In the genomic region with DNA sequence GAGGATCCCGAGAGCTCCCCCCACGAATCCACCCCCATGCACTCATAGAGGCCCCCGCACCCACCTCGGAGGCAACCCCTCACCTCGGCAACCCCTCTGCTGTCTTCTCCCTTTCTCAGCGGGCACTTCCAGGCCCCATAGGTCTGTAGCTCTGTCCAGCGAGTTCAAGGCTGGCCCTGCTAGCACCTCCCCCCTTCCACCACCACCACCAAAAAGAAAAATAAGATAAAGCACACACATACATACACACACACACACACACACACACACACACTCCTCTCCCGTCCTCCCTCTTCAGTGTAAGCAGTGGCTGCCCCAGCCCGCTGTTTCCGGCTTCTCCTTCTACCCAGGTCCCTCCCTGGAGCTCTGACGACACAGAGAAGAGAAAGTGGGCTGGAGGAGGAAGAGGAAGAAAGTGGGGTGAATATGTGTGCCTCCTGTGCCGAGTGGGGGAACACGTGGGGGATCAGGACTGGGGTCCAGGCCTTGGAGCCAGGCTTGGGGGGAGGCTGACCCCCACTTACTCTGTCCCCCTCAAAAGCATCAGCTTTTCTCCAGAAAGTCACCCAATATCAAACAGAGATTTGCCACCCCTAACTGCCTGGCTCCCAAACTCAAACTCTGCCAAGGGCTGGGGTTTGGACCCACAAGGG, we compare ENCODE assay signal across 1 cellular context.
TF ChIP-seq lines count a peak whose summit lies in the region.

A gene with protein sequence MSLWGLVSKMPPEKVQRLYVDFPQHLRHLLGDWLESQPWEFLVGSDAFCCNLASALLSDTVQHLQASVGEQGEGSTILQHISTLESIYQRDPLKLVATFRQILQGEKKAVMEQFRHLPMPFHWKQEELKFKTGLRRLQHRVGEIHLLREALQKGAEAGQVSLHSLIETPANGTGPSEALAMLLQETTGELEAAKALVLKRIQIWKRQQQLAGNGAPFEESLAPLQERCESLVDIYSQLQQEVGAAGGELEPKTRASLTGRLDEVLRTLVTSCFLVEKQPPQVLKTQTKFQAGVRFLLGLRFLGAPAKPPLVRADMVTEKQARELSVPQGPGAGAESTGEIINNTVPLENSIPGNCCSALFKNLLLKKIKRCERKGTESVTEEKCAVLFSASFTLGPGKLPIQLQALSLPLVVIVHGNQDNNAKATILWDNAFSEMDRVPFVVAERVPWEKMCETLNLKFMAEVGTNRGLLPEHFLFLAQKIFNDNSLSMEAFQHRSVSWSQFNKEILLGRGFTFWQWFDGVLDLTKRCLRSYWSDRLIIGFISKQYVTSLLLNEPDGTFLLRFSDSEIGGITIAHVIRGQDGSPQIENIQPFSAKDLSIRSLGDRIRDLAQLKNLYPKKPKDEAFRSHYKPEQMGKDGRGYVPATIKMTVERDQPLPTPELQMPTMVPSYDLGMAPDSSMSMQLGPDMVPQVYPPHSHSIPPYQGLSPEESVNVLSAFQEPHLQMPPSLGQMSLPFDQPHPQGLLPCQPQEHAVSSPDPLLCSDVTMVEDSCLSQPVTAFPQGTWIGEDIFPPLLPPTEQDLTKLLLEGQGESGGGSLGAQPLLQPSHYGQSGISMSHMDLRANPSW (minus strand): TSS at position 317 of the 653 bp plus-strand sequence. CDS start 3,084 bp downstream, outside the sequence.

TF ChIP-seq in HepG2, 621 proteins besides CTCF, POLR2A, EP300 and RAD21 (continued from another document):
- TF ChIP-seq ARID4A (CRISPR knock-in tag; IDR thresholded peaks at IDR 0.05; ENCODE audit: borderline replicate concordance), result peak; percentile 1; the same call in 1 of the 2 replicates
- TF ChIP-seq, protein P1, sequence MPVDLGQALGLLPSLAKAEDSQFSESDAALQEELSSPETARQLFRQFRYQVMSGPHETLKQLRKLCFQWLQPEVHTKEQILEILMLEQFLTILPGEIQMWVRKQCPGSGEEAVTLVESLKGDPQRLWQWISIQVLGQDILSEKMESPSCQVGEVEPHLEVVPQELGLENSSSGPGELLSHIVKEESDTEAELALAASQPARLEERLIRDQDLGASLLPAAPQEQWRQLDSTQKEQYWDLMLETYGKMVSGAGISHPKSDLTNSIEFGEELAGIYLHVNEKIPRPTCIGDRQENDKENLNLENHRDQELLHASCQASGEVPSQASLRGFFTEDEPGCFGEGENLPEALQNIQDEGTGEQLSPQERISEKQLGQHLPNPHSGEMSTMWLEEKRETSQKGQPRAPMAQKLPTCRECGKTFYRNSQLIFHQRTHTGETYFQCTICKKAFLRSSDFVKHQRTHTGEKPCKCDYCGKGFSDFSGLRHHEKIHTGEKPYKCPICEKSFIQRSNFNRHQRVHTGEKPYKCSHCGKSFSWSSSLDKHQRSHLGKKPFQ (CRISPR knock-in tag; IDR thresholded peaks at IDR 0.05; ENCODE audit: insufficient replicate concordance), result peak; percentile 55
- TF ChIP-seq HOXA9 (CRISPR knock-in tag; IDR thresholded peaks at IDR 0.05; ENCODE audit: borderline replicate concordance), result 0 out of 2 replicates have a peak, but pooled peaks have one; percentile 30
- TF ChIP-seq, protein P2, sequence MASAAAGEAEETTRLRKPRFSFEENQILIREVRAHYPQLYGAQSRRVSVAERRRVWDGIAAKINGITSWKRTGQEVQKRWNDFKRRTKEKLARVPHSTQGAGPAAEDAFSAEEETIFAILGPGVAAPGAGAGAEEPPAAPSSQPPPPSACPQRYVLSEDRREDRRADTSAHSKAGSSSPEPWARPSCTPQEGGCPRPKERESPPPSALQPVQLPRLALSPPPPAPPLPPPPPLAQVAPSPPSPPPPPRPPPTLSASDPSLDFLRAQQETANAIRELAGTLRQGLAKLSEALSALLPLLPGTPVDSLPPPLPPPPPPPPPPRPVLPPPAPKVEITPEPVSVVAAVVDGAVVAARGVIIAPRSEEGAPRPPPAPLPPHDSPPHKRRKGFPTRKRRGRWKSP (CRISPR knock-in tag; IDR thresholded peaks at IDR 0.05), result peak; percentile 65; the same call in 1 of the 2 replicates
- peak; percentile 56 for TF ChIP-seq POLR2G (IDR thresholded peaks at IDR 0.05; ENCODE audit: low read depth, low read length)
- TF ChIP-seq ZNF891 (CRISPR knock-in tag; IDR thresholded peaks at IDR 0.05), result 0 out of 2 replicates have a peak, but pooled peaks have one; percentile 16
- TF ChIP-seq JUN (CRISPR knock-in tag; IDR thresholded peaks at IDR 0.05), result 0 out of 2 replicates have a peak, but pooled peaks have one; percentile 32
- TF ChIP-seq NFKB2 (CRISPR knock-in tag; IDR thresholded peaks at IDR 0.05; ENCODE audit: borderline replicate concordance), result 0 out of 2 replicates have a peak, but pooled peaks have one; percentile 14
- TF ChIP-seq ZIK1 (CRISPR knock-in tag; IDR thresholded peaks at IDR 0.05; ENCODE audit: borderline replicate concordance, low read depth), result no peak
- TF ChIP-seq NFIC (IDR thresholded peaks at IDR 0.05; ENCODE audit: low read length), result peak; percentile 38; the same call in 1 of the 2 replicates
- no peak for TF ChIP-seq ARHGAP35 (CRISPR knock-in tag; IDR thresholded peaks at IDR 0.05; ENCODE audit: borderline replicate concordance)
- TF ChIP-seq SIX4 (CRISPR knock-in tag; IDR thresholded peaks at IDR 0.05), result no peak
- peak; percentile 12; the same call in 1 of the 2 replicates for TF ChIP-seq YEATS2 (CRISPR knock-in tag; IDR thresholded peaks at IDR 0.05; ENCODE audit: borderline replicate concordance)
- 0 out of 2 replicates have a peak, but pooled peaks have one; percentile 19 for TF ChIP-seq MBD4 (IDR thresholded peaks at IDR 0.05; ENCODE audit: borderline replicate concordance, low read length)
- no peak for TF ChIP-seq DPF2 (CRISPR knock-in tag; IDR thresholded peaks at IDR 0.05; ENCODE audit: borderline replicate concordance, low read depth)
- TF ChIP-seq ZNF34 (CRISPR knock-in tag; IDR thresholded peaks at IDR 0.05; ENCODE audit: borderline replicate concordance), result peak; percentile 9; the same call in 1 of the 2 replicates
- TF ChIP-seq ARID2 (CRISPR knock-in tag; IDR thresholded peaks at IDR 0.05; ENCODE audit: borderline replicate concordance), result peak; percentile 48; the same call in 1 of the 2 replicates
- 0 out of 2 replicates have a peak, but pooled peaks have one; percentile 47 for TF ChIP-seq GFI1 (CRISPR knock-in tag; IDR thresholded peaks at IDR 0.05; ENCODE audit: borderline replicate concordance)
- TF ChIP-seq ZFX (CRISPR knock-in tag; IDR thresholded peaks at IDR 0.05; ENCODE audit: low read depth), result peak; percentile 53; the same call in 1 of the 2 replicates
- TF ChIP-seq ZNF777 (CRISPR knock-in tag; IDR thresholded peaks at IDR 0.05), result no peak
- TF ChIP-seq SIX1 (CRISPR knock-in tag; IDR thresholded peaks at IDR 0.05; ENCODE audit: borderline replicate concordance), result 0 out of 2 replicates have a peak, but pooled peaks have one; percentile 15
- no peak for TF ChIP-seq FOXO1 (CRISPR knock-in tag; IDR thresholded peaks at IDR 0.05)
- TF ChIP-seq ZNF709 (CRISPR knock-in tag; IDR thresholded peaks at IDR 0.05), result 0 out of 2 replicates have a peak, but pooled peaks have one; percentile 6
- 0 out of 2 replicates have a peak, but pooled peaks have one; percentile 24 for TF ChIP-seq KLF11 (CRISPR knock-in tag; IDR thresholded peaks at IDR 0.05)
- TF ChIP-seq REPIN1 (CRISPR knock-in tag; IDR thresholded peaks at IDR 0.05; ENCODE audit: borderline replicate concordance, low read depth), result 0 out of 2 replicates have a peak, but pooled peaks have one; percentile 17
- no peak; the same call in 1 of the 2 replicates for TF ChIP-seq ZNF230 (CRISPR knock-in tag; IDR thresholded peaks at IDR 0.05)
- TF ChIP-seq MED8 (CRISPR knock-in tag; IDR thresholded peaks at IDR 0.05; ENCODE audit: insufficient replicate concordance), result no peak
- TF ChIP-seq ZBTB21 (CRISPR knock-in tag; IDR thresholded peaks at IDR 0.05), result peak; percentile 20; the same call in 1 of the 2 replicates
- no peak for TF ChIP-seq NONO (IDR thresholded peaks at IDR 0.05)
- peak; percentile 69; the same call in 1 of the 2 replicates for TF ChIP-seq NONO (CRISPR knock-in tag; conservative IDR thresholded peaks at IDR 0.05)
- peak; percentile 56; the same call in 1 of the 2 replicates for TF ChIP-seq ZNF746 (CRISPR knock-in tag; IDR thresholded peaks at IDR 0.05)
- TF ChIP-seq REST (IDR thresholded peaks at IDR 0.05; ENCODE audit: borderline replicate concordance in 1 of 2, low read depth in 1 of 2, low read length in 2 of 2), result 0 out of 4 replicates have a peak, but pooled peaks of 1 of the 2 experiments have one; percentile 53
- TF ChIP-seq CREB1 (IDR thresholded peaks at IDR 0.05), result peak; percentile 39; the same call in 1 of the 2 replicates
- TF ChIP-seq CREB1 (CRISPR knock-in tag; IDR thresholded peaks at IDR 0.05), result no peak
- peak; percentile 51; the same call in 1 of the 2 replicates for TF ChIP-seq ZBED4 (CRISPR knock-in tag; IDR thresholded peaks at IDR 0.05; ENCODE audit: borderline replicate concordance)
- 0 out of 2 replicates have a peak, but pooled peaks have one; percentile 12 for TF ChIP-seq ZC3H4 (CRISPR knock-in tag; IDR thresholded peaks at IDR 0.05; ENCODE audit: borderline replicate concordance)
